Comparison of ENCODE assay signal across 8 cellular contexts in genomic region chr11:723120-723883, GRCh38. TPM values are rescaled to one million over a fixed set of nuclear protein-coding genes. Genes with fewer than 3 reads are reported as not detected.
DNase-seq lines count a peak whose midpoint lies in the region; ATAC-seq, FAIRE-seq and TF ChIP-seq lines count a peak whose summit lies in the region.

No MANE protein-coding gene starts in this region.

- POLR2A ChIA-PET in PC-9 (lab: Charles Lee; ENCODE audit: unreplicated experiment) = no interaction called here

- peaks cover 13% of the 10 kb centered on the region for H3F3A ChIP-seq in PC-9 (ENCODE audit: insufficient read depth, low read depth)

- peak overlapping the region; percentile 67 to 81 for H3K4me3 Mint-ChIP-seq in stimulated activated naive CD8-positive, alpha-beta T cell treated with anti-CD3 and anti-CD28 coated beads, Interleukin-15, amount 100 ng/mL, for 72 hours

- peak overlapping the region; percentile 44 for H3K4me2 ChIP-seq in BLaER1
- no peak overlapping the region for H3K4me2 ChIP-seq in PC-9

- H3K9me3 Mint-ChIP-seq in stimulated activated naive CD8-positive, alpha-beta T cell treated with anti-CD3 and anti-CD28 coated beads, Interleukin-15, amount 100 ng/mL, for 72 hours = no peaks in the 10 kb centered on the region

- no TSS peak for BruUV-seq in PC-9 (replicated peaks; lab: Mats Ljungman, UMichigan)

- H4K20me1 ChIP-seq in BLaER1 = peaks cover 17% of the 10 kb centered on the region
- no peaks in the 10 kb centered on the region for H4K20me1 ChIP-seq in PC-9 (ENCODE audit: insufficient read depth)

- H3K9ac ChIP-seq in BLaER1 = no peak overlapping the region

- H3K27me3 ChIP-seq in BLaER1 = peaks cover 72% of the 10 kb centered on the region
- H3K27me3 ChIP-seq in PC-9 (ENCODE audit: insufficient read depth, low read depth) = no peaks in the 10 kb centered on the region

- H2AFZ ChIP-seq in PC-9 = no peak overlapping the region

- H3K27ac Mint-ChIP-seq in stimulated activated naive CD8-positive, alpha-beta T cell treated with anti-CD3 and anti-CD28 coated beads, Interleukin-15, amount 100 ng/mL, for 72 hours = no peak overlapping the region

- no peaks in the 10 kb centered on the region for H3K9me2 ChIP-seq in PC-9 (ENCODE audit: insufficient read depth)

- H3K36me3 ChIP-seq in BLaER1 (no peaks in the 10 kb centered on the region), PC-9 (ENCODE audit: low read depth) (no peaks in the 10 kb centered on the region)

- H3K79me2 ChIP-seq in PC-9 (ENCODE audit: low read depth) = 0 out of 2 replicates have a peak, but pooled peaks cover 4% of the 10 kb centered on the region

- H3K27me3 Mint-ChIP-seq in stimulated activated naive CD8-positive, alpha-beta T cell treated with anti-CD3 and anti-CD28 coated beads, Interleukin-15, amount 100 ng/mL, for 72 hours = peaks cover 60% of the 10 kb centered on the region

- H3K9me3 ChIP-seq in BLaER1 (no peaks in the 10 kb centered on the region), PC-9 (ENCODE audit: insufficient read depth, low read depth) (no peaks in the 10 kb centered on the region)

- ATAC-seq in stimulated activated naive CD8-positive, alpha-beta T cell treated with anti-CD3 and anti-CD28 coated beads, Interleukin-15, amount 100 ng/mL, for 72 hours = peak; percentile 45
- ATAC-seq in GM19463 (IDR thresholded peaks at IDR 0.05; ENCODE audit: unreplicated experiment) (no peak), GM19467 (IDR thresholded peaks at IDR 0.05; ENCODE audit: unreplicated experiment) (no peak)

- DNase-seq in GM19239 (ENCODE audit: insufficient read length, low spot score) (no peak), PC-9 (no peak), amniotic stem cell (lab: John Stamatoyannopoulos, UW) (peak; percentile 30), iris pigment epithelial cell (ENCODE audit: low read depth) (peak; percentile 55)
- DNase-seq in stimulated activated naive CD8-positive, alpha-beta T cell treated with anti-CD3 and anti-CD28 coated beads, Interleukin-15, amount 100 ng/mL, for 72 hours = peak in 1 of 2 donors; percentile 55

- H3K4me3 ChIP-seq in BLaER1 (no peak overlapping the region), PC-9 (no peak overlapping the region)

- intact Hi-C loops in PC-9 (cut with micrococcal nuclease; ENCODE audit: unreplicated experiment) = loop anchor here (10.0 kb wide), 1 partner anchor 159 kb away; the partner anchor contains the start of genes LMNTD2 and RASSF7

- CTCF ChIA-PET in PC-9 (lab: Charles Lee) = no interaction called here

- H3K4me1 ChIP-seq in BLaER1 (peaks cover 62% of the 10 kb centered on the region), PC-9 (replicated peaks; ENCODE audit: insufficient read depth) (peaks cover 14% of the 10 kb centered on the region)

- no peak overlapping the region for H3K27ac ChIP-seq in BLaER1
- H3K27ac ChIP-seq in PC-9 = no peak overlapping the region

- peak; percentile 68 for TF ChIP-seq CTCF in PC-9 (conservative IDR thresholded peaks at IDR 0.05)

- peak; percentile 93 for FAIRE-seq in GM19239 (lab: Jason Lieb, UNC)

- peaks cover 62% of the 10 kb centered on the region for H3K4me1 Mint-ChIP-seq in stimulated activated naive CD8-positive, alpha-beta T cell treated with anti-CD3 and anti-CD28 coated beads, Interleukin-15, amount 100 ng/mL, for 72 hours

RNA-seq across cellular contexts. Expression of gene EPS8L2, which starts 17.3 kb away (rescaled TPM):
- total RNA-seq in PC-9 (2021) = 228 and 229 TPM in 2 replicates

RNA-seq across cellular contexts. Expression of gene TALDO1, which starts 24.0 kb away (rescaled TPM):
- total RNA-seq in PC-9 (2021) = 434 and 446 TPM in 2 replicates

RNA-seq across cellular contexts. Expression of gene TMEM80, which starts 27.7 kb away (rescaled TPM):
- 34.0 and 36.6 TPM in 2 replicates for total RNA-seq in PC-9 (2021)

RNA-seq across cellular contexts. Expression of gene DEAF1, which starts 28.3 kb away (rescaled TPM):
- 36.9 and 44.4 TPM in 2 replicates for total RNA-seq in PC-9 (2021)

RNA-seq across cellular contexts. Expression of gene GATD1, which starts 54.0 kb away (rescaled TPM):
- 52.7 and 61.9 TPM in 2 replicates for total RNA-seq in PC-9 (2021)

Comparison
In these comparisons a context has a peak if more than half of its experiments do, and no peak if none do; other contexts are left out.
1. DNase-seq: peak in amniotic stem cell (single experiment) and iris pigment epithelial cell (single experiment); none in GM19239 (single experiment) and PC-9 (0 of 2).